Comparison of ENCODE assay signal across 17 cellular contexts in the genomic region with DNA sequence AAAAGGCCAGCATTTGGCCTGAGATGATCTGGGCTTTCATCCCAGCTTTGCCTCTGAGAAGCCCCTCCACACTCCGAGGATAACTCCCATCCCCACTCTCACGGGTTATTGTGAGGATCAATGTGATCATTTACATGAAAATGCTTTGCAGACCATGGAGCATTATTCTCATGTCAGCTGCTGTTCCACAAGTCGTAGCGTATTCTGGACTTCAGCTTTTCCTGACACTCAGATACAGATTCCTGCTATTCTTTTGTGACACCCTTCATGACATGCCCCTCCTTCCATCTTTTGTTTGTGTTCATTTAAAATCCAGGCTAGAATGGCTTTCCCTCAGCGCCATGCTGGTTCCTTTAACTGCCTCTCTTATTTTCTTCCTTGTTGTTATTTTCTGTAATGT.
A peak's percentile ranks its signal among the peaks of the same experiment; 100 is the strongest.
DNase-seq lines count a peak whose midpoint lies in the region; ATAC-seq, FAIRE-seq and TF ChIP-seq lines count a peak whose summit lies in the region.
"Had no signal": no experiment of that assay in that cellular context is flagged by ENCODE, and none has a peak within 500 bp of the region (broad histone marks: within the 10 kb centered on the region; RNA-seq: fewer than 3 reads in every experiment).

No MANE protein-coding gene starts in this region.

- H3K27me3 ChIP-seq in right atrium auricular region, result no peaks in the 10 kb centered on the region
- no peaks in the 10 kb centered on the region for H3K27me3 ChIP-seq in mesenchymal stem cell (ENCODE audit: control insufficient read depth in 1 of 2, insufficient read depth in 1 of 2, low read length in 2 of 2)
- peaks cover 2% of the 10 kb centered on the region for H3K27me3 ChIP-seq in rectal smooth muscle tissue (ENCODE audit: control insufficient read depth, insufficient read depth, low read length)
- H3K27me3 ChIP-seq: brain microvascular endothelial cell, thyroid gland had no signal

- no peak for ATAC-seq in left ventricle myocardium superior
- no peak for ATAC-seq in HG03342 (IDR thresholded peaks at IDR 0.05; ENCODE audit: unreplicated experiment)
- ATAC-seq: activated CD4-positive, alpha-beta T cell treated with anti-CD3 and anti-CD28 coated beads for 36 hours had no signal

- H3K9me3 ChIP-seq in right atrium auricular region, result no peaks in the 10 kb centered on the region
- no peaks in the 10 kb centered on the region for H3K9me3 ChIP-seq in mesenchymal stem cell (ENCODE audit: control insufficient read depth, low read length)
- H3K9me3 ChIP-seq: mucosa of descending colon, thyroid gland had no signal

- whole genome bisulfite sequencing in mesenchymal stem cell, result 95% methylated on average over 4 of the region's 5 CpGs

- H3K4ac ChIP-seq in mesenchymal stem cell (ENCODE audit: low read depth in 1 of 2, low read length in 2 of 2), result no peak overlapping the region

- no peak overlapping the region for H2BK120ac ChIP-seq in mesenchymal stem cell (ENCODE audit: low read depth, low read length)

- no peak overlapping the region for H2AK5ac ChIP-seq in mesenchymal stem cell (ENCODE audit: low read length, severe bottlenecking)

- no peak overlapping the region for H2AFZ ChIP-seq in mesenchymal stem cell (ENCODE audit: low read depth, low read length)

- no peaks in the 10 kb centered on the region for H3K79me1 ChIP-seq in mesenchymal stem cell (replicated peaks; ENCODE audit: low read length, poor library complexity, severe bottlenecking)

- H3K18ac ChIP-seq in mesenchymal stem cell (ENCODE audit: low read depth in 1 of 2, low read length in 2 of 2), result no peak overlapping the region

- H3K4me1 ChIP-seq in right atrium auricular region (peaks cover 0 to 45% of the 10 kb centered on the region in 2 donors), mesenchymal stem cell (ENCODE audit: control insufficient read depth, insufficient read depth, low read depth, low read length) (peaks cover 5% of the 10 kb centered on the region), rectal smooth muscle tissue (ENCODE audit: control insufficient read depth, insufficient read depth, low read length) (peaks cover 48% of the 10 kb centered on the region)
- H3K4me1 ChIP-seq: thyroid gland had no signal

- intact Hi-C loops in left ventricle myocardium superior (cut with micrococcal nuclease), result no loop called here

- H4K91ac ChIP-seq in mesenchymal stem cell (ENCODE audit: low read length), result no peak overlapping the region

- peak overlapping the region in 1 of 2 experiments; percentile 49 for H2BK12ac ChIP-seq in mesenchymal stem cell (ENCODE audit: low read length in 2 of 2)

- H3K27ac ChIP-seq in right atrium auricular region (peak overlapping the region; percentile 71 to 85), mesenchymal stem cell (ENCODE audit: low read length, poor library complexity, severe bottlenecking) (no peak overlapping the region), rectal smooth muscle tissue (ENCODE audit: low read depth, low read length) (peak overlapping the region; percentile 79)
- H3K27ac ChIP-seq: brain microvascular endothelial cell had no signal

- H3K9ac ChIP-seq in mesenchymal stem cell (ENCODE audit: low read length) (peak overlapping the region; percentile 91), rectal smooth muscle tissue (ENCODE audit: low read length) (no peak overlapping the region)

- FAIRE-seq in GM12892 (lab: Jason Lieb, UNC), result no peak
- FAIRE-seq: frontal cortex had no signal

- H3K36me3 ChIP-seq in right atrium auricular region (no peaks in the 10 kb centered on the region), mesenchymal stem cell (ENCODE audit: control insufficient read depth in 1 of 2, insufficient read depth in 2 of 2, low read depth in 1 of 2, low read length in 2 of 2) (no peaks in the 10 kb centered on the region), rectal smooth muscle tissue (ENCODE audit: control insufficient read depth, insufficient read depth, low read length) (no peaks in the 10 kb centered on the region)
- H3K36me3 ChIP-seq: brain microvascular endothelial cell, thyroid gland had no signal

- H4K8ac ChIP-seq in mesenchymal stem cell (ENCODE audit: low read length), result no peak overlapping the region

- no peak overlapping the region for H3K4me2 ChIP-seq in mesenchymal stem cell (ENCODE audit: low read length, poor library complexity, severe bottlenecking)

- DNase-seq in right atrium auricular region (ENCODE audit: low spot score), result no peak
- no peak for DNase-seq in left ventricle myocardium superior
- no peak for DNase-seq in mesenchymal stem cell
- DNase-seq in NCI-H774 (lab: John Stamatoyannopoulos, UW), result no peak
- DNase-seq in NCI-H187 treated with DMSO at 0.1 percent for 48 hours (lab: John Stamatoyannopoulos, UW), result no peak
- no peak for DNase-seq in GM12892 (ENCODE audit: insufficient read length)
- DNase-seq: 8988T; activated CD4-positive, alpha-beta T cell treated with anti-CD3 and anti-CD28 coated beads for 36 hours; activated naive CD8-positive, alpha-beta T cell treated with anti-CD3 and anti-CD28 coated beads for 36 hours; H9; NCI-H524 treated with DMSO at 0.1 percent for 48 hours had no signal

- H3K14ac ChIP-seq in mesenchymal stem cell (ENCODE audit: low read length in 2 of 2), result no peak overlapping the region

- no peak overlapping the region for H2BK5ac ChIP-seq in mesenchymal stem cell (ENCODE audit: low read depth, low read length, poor library complexity, severe bottlenecking)

- TF ChIP-seq POLR2A in GM12892 (IDR thresholded peaks at IDR 0.05; ENCODE audit: low read depth, low read length), result no peak

- no peak for TF ChIP-seq CTCF in right atrium auricular region (IDR thresholded peaks at IDR 0.05)

- H3K23ac ChIP-seq in mesenchymal stem cell (ENCODE audit: low read length in 2 of 2), result no peak overlapping the region

- H3K4me3 ChIP-seq in right atrium auricular region, result no peak overlapping the region
- no peak overlapping the region for H3K4me3 ChIP-seq in mesenchymal stem cell (ENCODE audit: insufficient read depth in 1 of 2, low read depth in 1 of 2, low read length in 2 of 2)
- no peak overlapping the region for H3K4me3 ChIP-seq in rectal smooth muscle tissue (ENCODE audit: low read length)
- H3K4me3 ChIP-seq: mucosa of descending colon, thyroid gland had no signal

- no peak overlapping the region for H2BK15ac ChIP-seq in mesenchymal stem cell (ENCODE audit: low read depth, poor library complexity, severe bottlenecking)
